Comparison of ENCODE assay signal across 9 cellular contexts in the genomic region with DNA sequence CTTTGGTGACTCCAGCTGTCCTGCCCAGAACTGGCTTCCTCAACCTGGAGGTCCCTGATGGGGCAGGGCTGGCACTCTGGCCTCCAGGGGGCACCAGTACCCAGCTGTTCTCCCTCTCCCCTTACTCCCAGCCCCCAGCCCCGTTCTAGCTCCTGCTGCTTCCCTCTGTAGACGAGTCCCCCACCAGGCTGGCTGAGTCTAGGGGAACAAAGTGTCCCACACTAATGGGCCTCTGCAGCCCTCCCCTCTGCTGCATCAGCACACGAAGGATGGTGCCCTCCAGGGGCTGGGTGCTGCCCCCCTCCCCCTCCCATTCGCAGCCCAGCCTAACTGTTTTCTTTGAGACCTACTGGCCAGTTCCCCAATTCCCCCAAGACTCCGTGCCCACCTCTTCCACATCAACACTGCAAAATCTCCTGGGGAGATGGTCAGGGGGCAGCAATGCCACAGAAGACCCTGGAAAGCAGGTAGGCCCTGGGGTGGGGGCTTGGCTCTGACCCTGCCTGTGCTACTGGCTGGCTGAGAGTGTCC. TPM values are rescaled to one million over a fixed set of nuclear protein-coding genes. Genes with fewer than 3 reads are reported as not detected.
A peak's percentile ranks its signal among the peaks of the same experiment; 100 is the strongest.
DNase-seq lines count a peak whose midpoint lies in the region; ATAC-seq and TF ChIP-seq lines count a peak whose summit lies in the region.
"Had no signal": no experiment of that assay in that cellular context is flagged by ENCODE, and none has a peak within 500 bp of the region (broad histone marks: within the 10 kb centered on the region; RNA-seq: fewer than 3 reads in every experiment).

No MANE protein-coding gene starts in this region.

- peaks cover 74% of the 10 kb centered on the region for H3K27me3 Mint-ChIP-seq in stimulated activated naive CD8-positive, alpha-beta T cell treated with anti-CD3 and anti-CD28 coated beads, Interleukin-15, amount 100 ng/mL, for 72 hours

- H3K4me3 Mint-ChIP-seq in stimulated activated naive CD8-positive, alpha-beta T cell treated with anti-CD3 and anti-CD28 coated beads, Interleukin-15, amount 100 ng/mL, for 72 hours = no peak overlapping the region

- no peaks in the 10 kb centered on the region for H3K9me3 Mint-ChIP-seq in stimulated activated naive CD8-positive, alpha-beta T cell treated with anti-CD3 and anti-CD28 coated beads, Interleukin-15, amount 100 ng/mL, for 72 hours

- H3K4me3 ChIP-seq in epithelial cell of esophagus (ENCODE audit: low read length) = no peak overlapping the region
- H3K4me3 ChIP-seq in colonic mucosa = no peak overlapping the region
- H3K4me3 ChIP-seq in upper lobe of left lung = no peak overlapping the region

- DNase-seq in stimulated activated naive CD8-positive, alpha-beta T cell treated with anti-CD3 and anti-CD28 coated beads, Interleukin-15, Interleukin-2, amounts not matched to agents 100 U/mL and 50 U/mL, for 24 hours = peak; percentile 27
- DNase-seq in stimulated activated naive CD8-positive, alpha-beta T cell treated with anti-CD3 and anti-CD28 coated beads, Interleukin-15, amount 100 ng/mL, for 72 hours = no peak
- peak; percentile 4 for DNase-seq in NCI-H526 treated with DMSO at 0.1 percent for 48 hours (lab: John Stamatoyannopoulos, UW)
- DNase-seq in epithelial cell of esophagus (ENCODE audit: low read depth) = no peak
- DNase-seq in NCI-H1092 (lab: John Stamatoyannopoulos, UW) = no peak
- no peak for DNase-seq in colonic mucosa
- DNase-seq in upper lobe of left lung = no peak
- DNase-seq: NCI-H345 had no signal

- peaks cover 10% of the 10 kb centered on the region for H3K4me1 Mint-ChIP-seq in stimulated activated naive CD8-positive, alpha-beta T cell treated with anti-CD3 and anti-CD28 coated beads, Interleukin-15, amount 100 ng/mL, for 72 hours

- no peak for ATAC-seq in stimulated activated naive CD8-positive, alpha-beta T cell treated with anti-CD3 and anti-CD28 coated beads, Interleukin-15, Interleukin-2, amounts not matched to agents 100 U/mL and 50 U/mL, for 24 hours
- no peak for ATAC-seq in stimulated activated naive CD8-positive, alpha-beta T cell treated with anti-CD3 and anti-CD28 coated beads, Interleukin-15, amount 100 ng/mL, for 72 hours
- ATAC-seq in HG03342 (IDR thresholded peaks at IDR 0.05; ENCODE audit: unreplicated experiment) (no peak), upper lobe of left lung (ENCODE audit: low FRiP score in 2 of 2) (no peak)

- TF ChIP-seq CTCF in epithelial cell of esophagus (IDR thresholded peaks at IDR 0.05; ENCODE audit: insufficient read depth, low read depth, low read length, missing control alignments) (peak; percentile 56), colonic mucosa (IDR thresholded peaks at IDR 0.05) (no peak), upper lobe of left lung (IDR thresholded peaks at IDR 0.05) (no peak)

- no peak overlapping the region for H3K27ac Mint-ChIP-seq in stimulated activated naive CD8-positive, alpha-beta T cell treated with anti-CD3 and anti-CD28 coated beads, Interleukin-15, amount 100 ng/mL, for 72 hours

- TF ChIP-seq EP300 in upper lobe of left lung (IDR thresholded peaks at IDR 0.05) = no peak

- intact Hi-C loops in colonic mucosa (cut with DNase I) = no loop called here

- H3K9me3 ChIP-seq in colonic mucosa (no peaks in the 10 kb centered on the region), upper lobe of left lung (no peaks in the 10 kb centered on the region)

- WGBS in upper lobe of left lung, 2 donors = 27 to 40% methylated on average over 5 of the region's 5 CpGs

- H3K9ac ChIP-seq in colonic mucosa (ENCODE audit: low read depth in 2 of 2, low read length in 2 of 2) = no peak overlapping the region

- H3K4me1 ChIP-seq in colonic mucosa = peaks cover 3% of the 10 kb centered on the region
- H3K4me1 ChIP-seq in upper lobe of left lung = peaks cover 4 to 10% (median 9%) of the 10 kb centered on the region in 4 donors

- TF ChIP-seq POLR2A in upper lobe of left lung (IDR thresholded peaks at IDR 0.05) = no peak

- H3K27me3 ChIP-seq in colonic mucosa (peaks cover 11% of the 10 kb centered on the region), upper lobe of left lung (peaks cover 0 to 17% (median 8%) of the 10 kb centered on the region in 4 donors)

- H3K36me3 ChIP-seq in colonic mucosa (no peaks in the 10 kb centered on the region), upper lobe of left lung (no peaks in the 10 kb centered on the region)

- H3K27ac ChIP-seq in colonic mucosa (no peak overlapping the region), upper lobe of left lung (no peak overlapping the region)

RNA-seq across cellular contexts. Expression of gene RHCG, which starts 4.2 kb away (rescaled TPM):
- total RNA-seq in colonic mucosa (under 1 TPM; 0.48 to 0.67 TPM), upper lobe of left lung (not detected)

Comparison
In these comparisons a context has a peak if more than half of its experiments do, and no peak if none do; other contexts are left out.
1. DNase-seq: peak in stimulated activated naive CD8-positive, alpha-beta T cell treated with anti-CD3 and anti-CD28 coated beads, Interleukin-15, Interleukin-2, amounts not matched to agents 100 U/mL and 50 U/mL, for 24 hours (single experiment) and NCI-H526 treated with DMSO at 0.1 percent for 48 hours (single experiment); none in stimulated activated naive CD8-positive, alpha-beta T cell treated with anti-CD3 and anti-CD28 coated beads, Interleukin-15, amount 100 ng/mL, for 72 hours (0 of 2), epithelial cell of esophagus (single experiment), NCI-H1092 (single experiment), colonic mucosa (single experiment) and upper lobe of left lung (0 of 2).